ENCODE assay signal across 11 cellular contexts in the genomic region with DNA sequence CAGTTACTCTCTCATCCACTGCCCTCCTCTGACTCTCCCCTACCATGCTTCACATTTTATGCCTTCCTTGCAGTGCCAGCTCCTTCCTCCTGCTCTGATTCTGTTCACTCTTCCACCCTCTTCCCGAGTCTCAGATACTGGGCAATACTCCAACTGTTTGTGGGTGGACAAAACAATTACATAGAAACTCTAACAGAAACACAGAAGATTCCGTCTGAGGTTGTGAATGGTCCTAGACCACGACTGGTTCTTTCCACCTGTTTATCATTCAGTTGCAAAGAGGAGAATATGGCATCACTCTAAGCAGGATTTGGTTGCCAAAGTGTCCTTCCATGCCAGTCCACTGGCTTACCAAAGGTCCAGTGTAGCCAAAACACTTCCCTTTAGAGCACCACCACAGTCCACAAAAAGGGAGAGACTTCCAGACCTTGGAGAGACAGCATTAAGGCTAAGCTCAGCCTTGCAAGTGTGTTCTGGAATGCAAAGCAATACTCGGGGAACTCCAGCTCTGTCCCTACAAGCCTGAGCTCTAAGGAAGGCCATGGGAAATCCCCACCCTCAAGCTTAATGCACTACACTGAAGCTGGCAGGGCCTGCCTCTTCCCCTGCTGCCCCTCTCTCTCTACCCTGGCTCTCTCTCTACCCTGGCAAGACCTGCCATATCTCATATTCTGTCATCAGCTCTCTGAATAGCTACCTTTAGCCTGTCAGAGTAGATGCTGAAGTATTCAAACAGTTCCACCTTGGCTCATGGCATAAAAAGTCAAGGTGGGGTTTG. TPM values are rescaled to one million over a fixed set of nuclear protein-coding genes. Genes with fewer than 3 reads are reported as not detected.
A peak's percentile ranks its signal among the peaks of the same experiment; 100 is the strongest.
DNase-seq lines count a peak whose midpoint lies in the region; ATAC-seq and TF ChIP-seq lines count a peak whose summit lies in the region.
"Had no signal": no experiment of that assay in that cellular context is flagged by ENCODE, and none has a peak within 500 bp of the region (broad histone marks: within the 10 kb centered on the region; RNA-seq: fewer than 3 reads in every experiment).

No MANE protein-coding gene starts in this region.

- H3K36me3 Mint-ChIP-seq in GM23338 (ENCODE audit: low read depth) (peaks cover 26% of the 10 kb centered on the region), type B pancreatic cell (peaks cover 7% of the 10 kb centered on the region)
- H3K36me3 Mint-ChIP-seq: natural killer cell treated with Interleukin-12 subunit alpha and Interleukin-12 subunit beta and Interleukin-15 and Interleukin-18, amount 100 ng/mL, for 72 hours had no signal

- peak overlapping the region; percentile 60; the same call in 1 of the 2 replicates for H2AFZ ChIP-seq in GM23338

- peaks cover 18% of the 10 kb centered on the region for H3K9me3 Mint-ChIP-seq in GM23338
- H3K9me3 Mint-ChIP-seq in type B pancreatic cell, result peaks cover 11% of the 10 kb centered on the region

- H3K4me1 ChIP-seq in GM23338 (ENCODE audit: insufficient read depth) (no peaks in the 10 kb centered on the region), SJSA1 (replicated peaks) (peaks cover 43% of the 10 kb centered on the region), SJCRH30 (no peaks in the 10 kb centered on the region)

- no peaks in the 10 kb centered on the region for H3K79me2 ChIP-seq in GM23338 (replicated peaks; ENCODE audit: insufficient read depth)

- no peaks in the 10 kb centered on the region for H3F3A ChIP-seq in GM23338 (replicated peaks; ENCODE audit: low read depth)

- H3K4me1 Mint-ChIP-seq in GM23338 (no peaks in the 10 kb centered on the region; the same call in 1 of the 3 replicates), type B pancreatic cell (ENCODE audit: unreplicated experiment) (peaks cover 4% of the 10 kb centered on the region)
- H3K4me1 Mint-ChIP-seq: activated CD4-positive, alpha-beta memory T cell treated with anti-CD3 and anti-CD28 coated beads, Interleukin-2, amount 10 ng/mL, durations not matched to agents 7 days and 5 days had no signal

- H3K4me3 ChIP-seq in GM23338, result no peak overlapping the region
- H3K4me3 ChIP-seq in SJSA1, result no peak overlapping the region
- no peak overlapping the region for H3K4me3 ChIP-seq in fibroblast of the aortic adventitia (ENCODE audit: low read depth, low read length)
- H3K4me3 ChIP-seq in SJCRH30, result no peak overlapping the region

- H3K9me2 ChIP-seq in GM23338 (ENCODE audit: insufficient read depth), result 0 out of 2 replicates have a peak, but pooled peaks cover 3% of the 10 kb centered on the region

- H3K4me3 Mint-ChIP-seq in GM23338, result no peak overlapping the region
- no peak overlapping the region for H3K4me3 Mint-ChIP-seq in type B pancreatic cell
- H3K4me3 Mint-ChIP-seq: activated CD4-positive, alpha-beta memory T cell treated with anti-CD3 and anti-CD28 coated beads, Interleukin-2, amount 10 ng/mL, durations not matched to agents 7 days and 5 days; natural killer cell treated with Interleukin-12 subunit alpha and Interleukin-12 subunit beta and Interleukin-15 and Interleukin-18, amount 100 ng/mL, for 72 hours had no signal

- H3K27me3 ChIP-seq in GM23338 (ENCODE audit: insufficient read depth) (no peaks in the 10 kb centered on the region), SJSA1 (replicated peaks) (no peaks in the 10 kb centered on the region), SJCRH30 (no peaks in the 10 kb centered on the region)

- H3K27ac Mint-ChIP-seq in GM23338 (no peak overlapping the region), type B pancreatic cell (peak overlapping the region; percentile 74)
- H3K27ac Mint-ChIP-seq: activated CD4-positive, alpha-beta memory T cell treated with anti-CD3 and anti-CD28 coated beads, Interleukin-2, amount 10 ng/mL, durations not matched to agents 7 days and 5 days; natural killer cell treated with Interleukin-12 subunit alpha and Interleukin-12 subunit beta and Interleukin-15 and Interleukin-18, amount 100 ng/mL, for 72 hours had no signal

- 0 out of 2 replicates have a peak, but pooled peaks cover 3% of the 10 kb centered on the region for H3K36me3 ChIP-seq in GM23338 (ENCODE audit: insufficient read depth)
- H3K36me3 ChIP-seq in SJSA1, result no peaks in the 10 kb centered on the region
- H3K36me3 ChIP-seq in SJCRH30, result no peaks in the 10 kb centered on the region

- no peak overlapping the region for H3K27ac ChIP-seq in GM23338 (ENCODE audit: low read depth)
- no peak overlapping the region for H3K27ac ChIP-seq in SJSA1
- no peak overlapping the region for H3K27ac ChIP-seq in SJCRH30

- TF ChIP-seq CTCF in GM23338 (conservative IDR thresholded peaks at IDR 0.05; ENCODE audit: low read depth in 2 of 2) (no peak), fibroblast of the aortic adventitia (IDR thresholded peaks at IDR 0.05; ENCODE audit: insufficient read depth, low read length) (no peak), type B pancreatic cell (conservative IDR thresholded peaks at IDR 0.05) (no peak)

- no peak overlapping the region for H3K4me2 ChIP-seq in GM23338

- H3K27me3 Mint-ChIP-seq in GM23338 (ENCODE audit: insufficient read depth, low read depth, poor library complexity) (no peaks in the 10 kb centered on the region), type B pancreatic cell (no peaks in the 10 kb centered on the region)
- H3K27me3 Mint-ChIP-seq: activated CD4-positive, alpha-beta memory T cell treated with anti-CD3 and anti-CD28 coated beads, Interleukin-2, amount 10 ng/mL, durations not matched to agents 7 days and 5 days; natural killer cell treated with Interleukin-12 subunit alpha and Interleukin-12 subunit beta and Interleukin-15 and Interleukin-18, amount 100 ng/mL, for 72 hours had no signal

- no peak for ATAC-seq in GM23338
- ATAC-seq: natural killer cell treated with Interleukin-12 subunit alpha and Interleukin-12 subunit beta and Interleukin-15 and Interleukin-18, amount 100 ng/mL, for 72 hours had no signal

- H3K9me3 ChIP-seq in SJSA1 (replicated peaks), result no peaks in the 10 kb centered on the region
- H3K9me3 ChIP-seq in SJCRH30 (replicated peaks), result no peaks in the 10 kb centered on the region

- DNase-seq in GM23338 (ENCODE audit: low spot score) (no peak), SJSA1 (ENCODE audit: low read depth in 1 of 2, low spot score in 2 of 2) (peak; percentile 61 to 76), fibroblast of the aortic adventitia (ENCODE audit: low read depth) (peak; percentile 57), type B pancreatic cell (ENCODE audit: extremely low spot score, unreplicated experiment) (no peak), NCI-H187 (lab: John Stamatoyannopoulos, UW) (no peak), NCI-H446 (lab: John Stamatoyannopoulos, UW) (no peak), GOT3 (lab: John Stamatoyannopoulos, UW) (no peak), SJCRH30 (no peak)
- DNase-seq: activated CD4-positive, alpha-beta memory T cell treated with anti-CD3 and anti-CD28 coated beads, Interleukin-2, amount 10 ng/mL, durations not matched to agents 7 days and 5 days; NCI-H1436 treated with DMSO at 0.1 percent for 48 hours had no signal

- no peaks in the 10 kb centered on the region for H4K20me1 ChIP-seq in GM23338 (replicated peaks; ENCODE audit: insufficient read depth)

TF ChIP-seq in GM23338, 12 proteins besides CTCF, POLR2A, EP300 and RAD21 (continues in another document):
- TF ChIP-seq EZH2phosphoT487 (IDR thresholded peaks at IDR 0.05; ENCODE audit: unreplicated experiment) (no peak), POLR2AphosphoS5 (IDR thresholded peaks at IDR 0.05; ENCODE audit: low read depth) (no peak), CREB1 (CRISPR knock-in tag; IDR thresholded peaks at IDR 0.05; ENCODE audit: low read depth) (no peak)

RNA-seq across cellular contexts. Expression of a gene that starts 33.6 kb away (rescaled TPM):
- 55.3 and 55.7 TPM in 2 replicates for total RNA-seq in GM23338 (2014; rRNA removed; shearing (Covaris generic))
- polyA plus RNA-seq in GM23338 (2016; fragmentation: Nextera tagmentation; extraction: Ambion mirVana), result 42.3 and 48.2 TPM in 2 replicates
- 170 and 178 TPM in 2 replicates for total RNA-seq in SJSA1 (2014; rRNA removed; shearing (Covaris generic))
- total RNA-seq in fibroblast of the aortic adventitia (ENCODE audit: low replicate concordance) (154 and 321 TPM in 2 replicates), type B pancreatic cell (ENCODE audit: low replicate concordance) (161 and 169 TPM in 2 replicates)
- 31.7 and 43.4 TPM in 2 replicates for total RNA-seq in SJCRH30 (2014; rRNA removed; shearing (Covaris generic))
- total RNA-seq: activated CD4-positive, alpha-beta memory T cell treated with anti-CD3 and anti-CD28 coated beads, Interleukin-2, amount 10 ng/mL, durations not matched to agents 7 days and 5 days; natural killer cell treated with Interleukin-12 subunit alpha and Interleukin-12 subunit beta and Interleukin-15 and Interleukin-18, amount 100 ng/mL, for 72 hours had no signal

Comparison
In these comparisons a context has a peak if more than half of its experiments do, and no peak if none do; other contexts are left out.
1. DNase-seq: peak in SJSA1 (2 of 2) and fibroblast of the aortic adventitia (single experiment); none in GM23338 (single experiment), type B pancreatic cell (single experiment), NCI-H187 (0 of 2), NCI-H446 (0 of 2), GOT3 (single experiment) and SJCRH30 (0 of 2).